ENCODE assay signal across 8 cellular contexts in genomic region chr16:82263456-82264159, GRCh38.
DNase-seq lines count a peak whose midpoint lies in the region; ATAC-seq, FAIRE-seq and TF ChIP-seq lines count a peak whose summit lies in the region.

No MANE protein-coding gene starts in this region.

- H3K27me3 ChIP-seq in gastroesophageal sphincter (peaks cover 3% of the 10 kb centered on the region), parathyroid adenoma (ENCODE audit: control insufficient read depth, insufficient read depth, low read length) (no peaks in the 10 kb centered on the region)

- H3K9me3 ChIP-seq in gastroesophageal sphincter (no peaks in the 10 kb centered on the region), parathyroid adenoma (ENCODE audit: control insufficient read depth, low read length) (no peaks in the 10 kb centered on the region)

- H3K4me3 ChIP-seq in gastroesophageal sphincter, result no peak overlapping the region
- H3K4me3 ChIP-seq in parathyroid adenoma (ENCODE audit: low read depth, low read length), result no peak overlapping the region

- no peak for TF ChIP-seq EP300 in gastroesophageal sphincter (IDR thresholded peaks at IDR 0.05)

- 22 to 28% methylated on average over 9 to 10 of the region's 10 CpGs for WGBS in gastroesophageal sphincter (ENCODE audit: low coverage in 1 of 2), 2 donors

- H3K4me1 ChIP-seq in gastroesophageal sphincter (peaks cover 0 to 8% (median 0%) of the 10 kb centered on the region in 3 donors), parathyroid adenoma (no peaks in the 10 kb centered on the region)

- TF ChIP-seq CTCF in gastroesophageal sphincter (IDR thresholded peaks at IDR 0.05) (peak; percentile 58 to 92 (median 78)), parathyroid adenoma (IDR thresholded peaks at IDR 0.05) (peak; percentile 94)

- no peak for TF ChIP-seq POLR2A in gastroesophageal sphincter (IDR thresholded peaks at IDR 0.05)

- FAIRE-seq in urothelium cell line (lab: Jason Lieb, UNC), result no peak

- no peak overlapping the region for H2AFZ ChIP-seq in parathyroid adenoma

- H3K36me3 ChIP-seq in gastroesophageal sphincter (no peaks in the 10 kb centered on the region), parathyroid adenoma (ENCODE audit: control insufficient read depth, insufficient read depth, low read length) (no peaks in the 10 kb centered on the region)

- H3K27ac ChIP-seq in gastroesophageal sphincter (no peak overlapping the region), parathyroid adenoma (no peak overlapping the region)

- H3K9ac ChIP-seq in parathyroid adenoma, result no peak overlapping the region

- no peak overlapping the region for H3K4me2 ChIP-seq in parathyroid adenoma (ENCODE audit: low read length)

- peak; percentile 69 for ATAC-seq in HG03432 (IDR thresholded peaks at IDR 0.05; ENCODE audit: unreplicated experiment)
- ATAC-seq in gastroesophageal sphincter, result peak; percentile 62

- DNase-seq in SIG-M5 treated with dmso at 0.1 percent for 504 hours (lab: John Stamatoyannopoulos, UW; ENCODE audit: unreplicated experiment), result peak; percentile 34
- DNase-seq in SIG-M5 (lab: John Stamatoyannopoulos, UW), result no peak
- DNase-seq in RPMI8226, result peak; percentile 62
- peak; percentile 1 for DNase-seq in activated effector memory CD4-positive, alpha-beta T cell treated with Interleukin-2 at 50 U/mL for 16 hours
- DNase-seq in urothelium cell line (ENCODE audit: low spot score), result peak; percentile 68

- H3K79me2 ChIP-seq in parathyroid adenoma, result no peaks in the 10 kb centered on the region
